Comparison of ENCODE assay signal across 9 cellular contexts in genomic region chr11:122618927-122619326, GRCh38.
"Had no signal": no experiment of that assay in that cellular context is flagged by ENCODE, and none has a peak within 500 bp of the region (broad histone marks: within the 10 kb centered on the region; RNA-seq: fewer than 3 reads in every experiment).

No MANE protein-coding gene starts in this region.

- H2AFZ ChIP-seq: GM23248, GM23338 had no signal

- H3K4me3 Mint-ChIP-seq: GM23338, H9, HFFc6 had no signal

- H3K4me1 Mint-ChIP-seq: GM23338 had no signal

- H3K36me3 ChIP-seq: HAP-1 had no signal

- H3K4me1 ChIP-seq: HAP-1 had no signal

- H3K4me2 ChIP-seq: GM23338 had no signal

- H3K27ac Mint-ChIP-seq: GM23338, H9, HFFc6 had no signal

- H3K27ac ChIP-seq: GM23248 had no signal

- H3K4me3 ChIP-seq: GM23248, GM23338, HAP-1 had no signal

- H3K9me3 ChIP-seq: HAP-1 had no signal

- DNase-seq: GM23248, GOT3, H7, H9, HCEC 1CT, HFFc6 had no signal

- ATAC-seq: GM23338, HCT116 had no signal

- H3K9ac ChIP-seq: GM23248 had no signal
